ENCODE assay signal across 12 cellular contexts in genomic region chr1:156852414-156852874, GRCh38. TPM values are rescaled to one million over a fixed set of nuclear protein-coding genes. Genes with fewer than 3 reads are reported as not detected.
DNase-seq lines count a peak whose midpoint lies in the region; ATAC-seq, FAIRE-seq and TF ChIP-seq lines count a peak whose summit lies in the region.
"Had no signal": no experiment of that assay in that cellular context is flagged by ENCODE, and none has a peak within 500 bp of the region (broad histone marks: within the 10 kb centered on the region; RNA-seq: fewer than 3 reads in every experiment).

No MANE protein-coding gene starts in this region.

- no peaks in the 10 kb centered on the region for H3K9me3 ChIP-seq in colonic mucosa
- no peaks in the 10 kb centered on the region for H3K9me3 ChIP-seq in osteoblast (ENCODE audit: low read depth, low read length)
- H3K9me3 ChIP-seq in upper lobe of right lung = no peaks in the 10 kb centered on the region
- H3K9me3 ChIP-seq: neutrophil, thoracic aorta had no signal

- no peak for ATAC-seq in upper lobe of right lung

- no peak overlapping the region for H2AFZ ChIP-seq in osteoblast (ENCODE audit: low read length)

- H3K4me1 Mint-ChIP-seq in activated T-helper 1 cell treated with anti-CD3 and anti-CD28 coated beads, Interleukin-12 subunit alpha, Interleukin-12 subunit beta, Interleukin-2, Interleukin-4 antibody, amounts not matched to agents 30 ng/mL and 10 ng/mL and 1 ng/mL, durations not matched to agents 14 hours and 24 hours and 36 hours (ENCODE audit: low read depth) = peaks cover 22% of the 10 kb centered on the region

- H3K27me3 ChIP-seq in colonic mucosa = peaks cover 17% of the 10 kb centered on the region
- H3K27me3 ChIP-seq in osteoblast (ENCODE audit: insufficient read depth, low read length) = peaks cover 29% of the 10 kb centered on the region
- H3K27me3 ChIP-seq in upper lobe of right lung = peaks cover 34% of the 10 kb centered on the region

- no peaks in the 10 kb centered on the region for H3K36me3 ChIP-seq in colonic mucosa
- no peaks in the 10 kb centered on the region for H3K36me3 ChIP-seq in osteoblast (ENCODE audit: insufficient read depth, low read length)
- no peaks in the 10 kb centered on the region for H3K36me3 ChIP-seq in upper lobe of right lung
- H3K36me3 ChIP-seq: neutrophil, thoracic aorta had no signal

- H3K27ac ChIP-seq in colonic mucosa = no peak overlapping the region
- H3K27ac ChIP-seq in osteoblast (ENCODE audit: low read depth, low read length) = no peak overlapping the region
- no peak overlapping the region for H3K27ac ChIP-seq in upper lobe of right lung
- H3K27ac ChIP-seq: neutrophil, thoracic aorta had no signal

- intact Hi-C loops in colonic mucosa (cut with DNase I) (no loop called here), upper lobe of right lung (cut with DNase I) (no loop called here)
- intact Hi-C loops in activated T-helper 1 cell treated with anti-CD3 and anti-CD28 coated beads, Interleukin-12 subunit alpha, Interleukin-12 subunit beta, Interleukin-2, Interleukin-4 antibody, amounts not matched to agents 30 ng/mL and 10 ng/mL and 1 ng/mL, durations not matched to agents 14 hours and 24 hours and 36 hours (cut with micrococcal nuclease) = no loop called here

- DNase-seq in DMS53 (lab: John Stamatoyannopoulos, UW) = peak; percentile 97
- peak; percentile 94 for DNase-seq in NCI-H2171 treated with DMSO at 0.1 percent for 48 hours (lab: John Stamatoyannopoulos, UW)
- peak; percentile 37 for DNase-seq in colonic mucosa
- peak; percentile 84 for DNase-seq in osteoblast (ENCODE audit: insufficient read length, low spot score, missing footprints)
- DNase-seq in activated T-helper 1 cell treated with anti-CD3 and anti-CD28 coated beads, Interleukin-12 subunit alpha, Interleukin-12 subunit beta, Interleukin-2, Interleukin-4 antibody, amounts not matched to agents 30 ng/mL and 10 ng/mL and 1 ng/mL, durations not matched to agents 14 hours and 24 hours and 36 hours (ENCODE audit: low spot score) = no peak
- DNase-seq in mesenteric fat pad (ENCODE audit: low spot score) = no peak
- no peak for DNase-seq in D721Med (ENCODE audit: insufficient read length, low spot score)
- DNase-seq in upper lobe of right lung = no peak

- no peaks in the 10 kb centered on the region for H3K4me1 ChIP-seq in colonic mucosa
- no peaks in the 10 kb centered on the region for H3K4me1 ChIP-seq in osteoblast (ENCODE audit: insufficient read depth, low read length)
- H3K4me1 ChIP-seq in upper lobe of right lung = peaks cover 4% of the 10 kb centered on the region

- H3K4me3 Mint-ChIP-seq in activated T-helper 1 cell treated with anti-CD3 and anti-CD28 coated beads, Interleukin-12 subunit alpha, Interleukin-12 subunit beta, Interleukin-2, Interleukin-4 antibody, amounts not matched to agents 30 ng/mL and 10 ng/mL and 1 ng/mL, durations not matched to agents 14 hours and 24 hours and 36 hours = no peak overlapping the region

- no peak overlapping the region for H3K4me2 ChIP-seq in osteoblast (ENCODE audit: insufficient read depth, low read length)

- no peaks in the 10 kb centered on the region for H3K79me2 ChIP-seq in osteoblast (ENCODE audit: insufficient read depth, low read length)

- H3K4me3 ChIP-seq in colonic mucosa (no peak overlapping the region), osteoblast (ENCODE audit: insufficient read depth, low read length) (no peak overlapping the region), upper lobe of right lung (no peak overlapping the region)
- H3K4me3 ChIP-seq: thoracic aorta had no signal

- no peak overlapping the region for H3K9ac ChIP-seq in colonic mucosa (ENCODE audit: low read depth in 2 of 2, low read length in 2 of 2)

- no peaks in the 10 kb centered on the region for H4K20me1 ChIP-seq in osteoblast (ENCODE audit: insufficient read depth, low read length)

- peaks cover 16% of the 10 kb centered on the region for H3K27me3 Mint-ChIP-seq in activated T-helper 1 cell treated with anti-CD3 and anti-CD28 coated beads, Interleukin-12 subunit alpha, Interleukin-12 subunit beta, Interleukin-2, Interleukin-4 antibody, amounts not matched to agents 30 ng/mL and 10 ng/mL and 1 ng/mL, durations not matched to agents 14 hours and 24 hours and 36 hours (ENCODE audit: insufficient read depth)

- FAIRE-seq in D721Med (lab: Jason Lieb, UNC) = no peak

- H3K27ac Mint-ChIP-seq in activated T-helper 1 cell treated with anti-CD3 and anti-CD28 coated beads, Interleukin-12 subunit alpha, Interleukin-12 subunit beta, Interleukin-2, Interleukin-4 antibody, amounts not matched to agents 30 ng/mL and 10 ng/mL and 1 ng/mL, durations not matched to agents 14 hours and 24 hours and 36 hours = no peak overlapping the region

- no peaks in the 10 kb centered on the region for H3K9me3 Mint-ChIP-seq in activated T-helper 1 cell treated with anti-CD3 and anti-CD28 coated beads, Interleukin-12 subunit alpha, Interleukin-12 subunit beta, Interleukin-2, Interleukin-4 antibody, amounts not matched to agents 30 ng/mL and 10 ng/mL and 1 ng/mL, durations not matched to agents 14 hours and 24 hours and 36 hours

- no peaks in the 10 kb centered on the region for H3K36me3 Mint-ChIP-seq in activated T-helper 1 cell treated with anti-CD3 and anti-CD28 coated beads, Interleukin-12 subunit alpha, Interleukin-12 subunit beta, Interleukin-2, Interleukin-4 antibody, amounts not matched to agents 30 ng/mL and 10 ng/mL and 1 ng/mL, durations not matched to agents 14 hours and 24 hours and 36 hours (ENCODE audit: low read depth)

- TF ChIP-seq CTCF in colonic mucosa (IDR thresholded peaks at IDR 0.05) = no peak
- no peak for TF ChIP-seq CTCF in osteoblast (IDR thresholded peaks at IDR 0.05; ENCODE audit: extremely low read depth, low read depth, low read length)
- no peak for TF ChIP-seq CTCF in D721Med (IDR thresholded peaks at IDR 0.05; ENCODE audit: insufficient read depth, missing control alignments)
- TF ChIP-seq CTCF in upper lobe of right lung (IDR thresholded peaks at IDR 0.05) = no peak

RNA-seq across cellular contexts. Expression of gene INSRR, which starts 6.5 kb away (rescaled TPM):
- total RNA-seq in colonic mucosa (not detected), osteoblast (0.29 and 0.36 TPM in 2 replicates), mesenteric fat pad (0.10 TPM), upper lobe of right lung (not detected)
- total RNA-seq in activated T-helper 1 cell treated with anti-CD3 and anti-CD28 coated beads, Interleukin-12 subunit alpha, Interleukin-12 subunit beta, Interleukin-2, Interleukin-4 antibody, amounts not matched to agents 30 ng/mL and 10 ng/mL and 1 ng/mL, durations not matched to agents 14 hours and 24 hours and 36 hours = 0.65 and 0.78 TPM in 2 replicates
- total RNA-seq: activated CD8-positive, alpha-beta memory T cell treated with anti-CD3 and anti-CD28 coated beads for 36 hours; epithelial cell of proximal tubule; thoracic aorta had no signal

RNA-seq across cellular contexts. Expression of gene NTRK1, which starts 8.2 kb away (rescaled TPM):
- total RNA-seq in colonic mucosa (1 to 10 TPM in 1 of 2 donors, under 1 TPM in 1; 0.56 to 1.1 TPM), osteoblast (0.36 and 0.88 TPM in 2 replicates), mesenteric fat pad (1.8 TPM), upper lobe of right lung (1.2 TPM)
- 49.1 and 49.8 TPM in 2 replicates for total RNA-seq in activated T-helper 1 cell treated with anti-CD3 and anti-CD28 coated beads, Interleukin-12 subunit alpha, Interleukin-12 subunit beta, Interleukin-2, Interleukin-4 antibody, amounts not matched to agents 30 ng/mL and 10 ng/mL and 1 ng/mL, durations not matched to agents 14 hours and 24 hours and 36 hours
- total RNA-seq: epithelial cell of proximal tubule had no signal

RNA-seq across cellular contexts. Expression of gene SH2D2A, which starts 35.8 kb away (rescaled TPM):
- 1 to 10 TPM; 1.9 to 3.1 TPM for total RNA-seq in colonic mucosa
- total RNA-seq in osteoblast = 0.29 and 0.36 TPM in 2 replicates
- total RNA-seq in activated T-helper 1 cell treated with anti-CD3 and anti-CD28 coated beads, Interleukin-12 subunit alpha, Interleukin-12 subunit beta, Interleukin-2, Interleukin-4 antibody, amounts not matched to agents 30 ng/mL and 10 ng/mL and 1 ng/mL, durations not matched to agents 14 hours and 24 hours and 36 hours = 283 and 286 TPM in 2 replicates
- 4.7 TPM for total RNA-seq in mesenteric fat pad
- total RNA-seq in upper lobe of right lung = 3.8 TPM

RNA-seq across cellular contexts. Expression of gene PEAR1, which starts 41.1 kb away (rescaled TPM):
- total RNA-seq in colonic mucosa (1 to 10 TPM; 2.5 to 3.5 TPM), osteoblast (17.0 and 21.2 TPM in 2 replicates), mesenteric fat pad (17.7 TPM), upper lobe of right lung (17.9 TPM)
- 0.36 and 0.51 TPM in 2 replicates for total RNA-seq in activated T-helper 1 cell treated with anti-CD3 and anti-CD28 coated beads, Interleukin-12 subunit alpha, Interleukin-12 subunit beta, Interleukin-2, Interleukin-4 antibody, amounts not matched to agents 30 ng/mL and 10 ng/mL and 1 ng/mL, durations not matched to agents 14 hours and 24 hours and 36 hours

Comparison
In these comparisons a context has a peak if more than half of its experiments do, and no peak if none do; other contexts are left out.
1. DNase-seq: peak in DMS53 (single experiment), NCI-H2171 treated with DMSO at 0.1 percent for 48 hours (single experiment), colonic mucosa (single experiment) and osteoblast (single experiment); none in activated T-helper 1 cell treated with anti-CD3 and anti-CD28 coated beads, Interleukin-12 subunit alpha, Interleukin-12 subunit beta, Interleukin-2, Interleukin-4 antibody, amounts not matched to agents 30 ng/mL and 10 ng/mL and 1 ng/mL, durations not matched to agents 14 hours and 24 hours and 36 hours (single experiment), mesenteric fat pad (single experiment), D721Med (single experiment) and upper lobe of right lung (single experiment).
2. RNA of gene NTRK1, which starts 8.2 kb away (total RNA-seq): 49.1 to 49.8 TPM in activated T-helper 1 cell treated with anti-CD3 and anti-CD28 coated beads, Interleukin-12 subunit alpha, Interleukin-12 subunit beta, Interleukin-2, Interleukin-4 antibody, amounts not matched to agents 30 ng/mL and 10 ng/mL and 1 ng/mL, durations not matched to agents 14 hours and 24 hours and 36 hours; 1.8 TPM in mesenteric fat pad (single experiment), 1.2 TPM in upper lobe of right lung (single experiment), 0.56 to 1.1 TPM in colonic mucosa and 0.36 to 0.88 TPM in osteoblast; every median in the first group is over 10 times any median in the second.
3. RNA of gene SH2D2A, which starts 35.8 kb away (total RNA-seq): 283 to 286 TPM in activated T-helper 1 cell treated with anti-CD3 and anti-CD28 coated beads, Interleukin-12 subunit alpha, Interleukin-12 subunit beta, Interleukin-2, Interleukin-4 antibody, amounts not matched to agents 30 ng/mL and 10 ng/mL and 1 ng/mL, durations not matched to agents 14 hours and 24 hours and 36 hours; 4.7 TPM in mesenteric fat pad (single experiment), 3.8 TPM in upper lobe of right lung (single experiment), 1.9 to 3.1 TPM in colonic mucosa and 0.29 to 0.36 TPM in osteoblast; every median in the first group is over 10 times any median in the second.